36 cellular contexts compared by ENCODE assay signal in genomic region chr7:108440613-108441012, GRCh38. TPM values are rescaled to one million over a fixed set of nuclear protein-coding genes. Genes with fewer than 3 reads are reported as not detected.
"Had no signal": no experiment of that assay in that cellular context is flagged by ENCODE, and none has a peak within 500 bp of the region (broad histone marks: within the 10 kb centered on the region; RNA-seq: fewer than 3 reads in every experiment).

No MANE protein-coding gene starts in this region.

- H3K9me3 Mint-ChIP-seq: activated CD4-positive, alpha-beta memory T cell treated with anti-CD3 and anti-CD28 coated beads for 36 hours; activated naive CD4-positive, alpha-beta T cell treated with anti-CD3 and anti-CD28 coated beads, Interleukin-2, amount 10 ng/mL, durations not matched to agents 7 days and 5 days; activated naive CD8-positive, alpha-beta T cell treated with anti-CD3 and anti-CD28 coated beads, Interleukin-2, amount 10 ng/mL, durations not matched to agents 7 days and 5 days had no signal

- H3K27ac Mint-ChIP-seq: activated B cell treated with CpG ODN at 0.5 μM for 24 hours; activated CD4-positive, alpha-beta memory T cell treated with anti-CD3 and anti-CD28 coated beads for 36 hours; activated naive CD4-positive, alpha-beta T cell treated with anti-CD3 and anti-CD28 coated beads, Interleukin-2, amount 10 ng/mL, durations not matched to agents 7 days and 5 days; activated naive CD8-positive, alpha-beta T cell treated with anti-CD3 and anti-CD28 coated beads, Interleukin-2, amount 10 ng/mL, durations not matched to agents 7 days and 5 days had no signal

- H3K4me3 Mint-ChIP-seq: activated B cell treated with CpG ODN at 0.5 μM for 24 hours; activated CD4-positive, alpha-beta memory T cell treated with anti-CD3 and anti-CD28 coated beads for 36 hours; activated naive CD4-positive, alpha-beta T cell treated with anti-CD3 and anti-CD28 coated beads, Interleukin-2, amount 10 ng/mL, durations not matched to agents 7 days and 5 days; activated naive CD8-positive, alpha-beta T cell treated with anti-CD3 and anti-CD28 coated beads, Interleukin-2, amount 10 ng/mL, durations not matched to agents 7 days and 5 days had no signal

- ATAC-seq: Panc1 had no signal

- H3K4me1 ChIP-seq: ascending aorta, SJSA1 had no signal

- H3K27me3 Mint-ChIP-seq: activated naive CD4-positive, alpha-beta T cell treated with anti-CD3 and anti-CD28 coated beads, Interleukin-2, amount 10 ng/mL, durations not matched to agents 7 days and 5 days; activated naive CD8-positive, alpha-beta T cell treated with anti-CD3 and anti-CD28 coated beads, Interleukin-2, amount 10 ng/mL, durations not matched to agents 7 days and 5 days had no signal

- H3K4me1 Mint-ChIP-seq: activated B cell treated with CpG ODN at 0.5 μM for 24 hours; activated naive CD4-positive, alpha-beta T cell treated with anti-CD3 and anti-CD28 coated beads, Interleukin-2, amount 10 ng/mL, durations not matched to agents 7 days and 5 days had no signal

- H3K36me3 ChIP-seq: ascending aorta, SJSA1 had no signal

- FAIRE-seq: bronchial epithelial cell had no signal

- H3K9me3 ChIP-seq: ascending aorta, SJSA1 had no signal

- H3K27me3 ChIP-seq: ascending aorta had no signal

- H3K4me3 ChIP-seq: ascending aorta, SJSA1 had no signal

- H3K27ac ChIP-seq: ascending aorta, SJSA1, VCaP had no signal

- H3K36me3 Mint-ChIP-seq: activated CD4-positive, alpha-beta memory T cell treated with anti-CD3 and anti-CD28 coated beads for 36 hours; activated naive CD4-positive, alpha-beta T cell treated with anti-CD3 and anti-CD28 coated beads, Interleukin-2, amount 10 ng/mL, durations not matched to agents 7 days and 5 days; activated naive CD8-positive, alpha-beta T cell treated with anti-CD3 and anti-CD28 coated beads, Interleukin-2, amount 10 ng/mL, durations not matched to agents 7 days and 5 days had no signal

- DNase-seq: activated B cell treated with CpG ODN at 0.5 μM for 24 hours; activated CD4-positive, alpha-beta memory T cell treated with anti-CD3 and anti-CD28 coated beads for 36 hours; activated CD4-positive, alpha-beta T cell treated with anti-CD3 and anti-CD28 coated beads for 4 hours; activated CD4-positive, alpha-beta T cell treated with anti-CD3 and anti-CD28 coated beads, Interleukin-2, amount 50 U/mL, for 1 hour; activated CD4-positive, CD25-positive, alpha-beta regulatory T cell treated with anti-CD3 and anti-CD28 coated beads, Interleukin-2, amount 50 U/mL, for 72 hours; activated CD8-positive, alpha-beta memory T cell treated with anti-CD3 and anti-CD28 coated beads, Interleukin-2, amount 50 U/mL, for 4 hours; activated effector memory CD4-positive, alpha-beta T cell treated with Interleukin-2 at 50 U/mL for 16 hours; activated naive CD4-positive, alpha-beta T cell treated with anti-CD3 and anti-CD28 coated beads, Interleukin-2, amount 10 ng/mL, durations not matched to agents 7 days and 5 days; activated naive CD8-positive, alpha-beta T cell treated with anti-CD3 and anti-CD28 coated beads, Interleukin-2, amount 10 ng/mL, durations not matched to agents 7 days and 5 days; activated T-cell treated with anti-CD3 and anti-CD28 coated beads, Interleukin-2, amount 50 U/mL, for 48 hours; amygdala; caudate nucleus; cerebellar nuclear complex; Kasumi-1; MM.1S; MV-4-11; NCI-H1092; NCI-H1436 treated with DMSO at 0.1 percent for 48 hours; NCI-H1694 treated with DMSO at 0.1 percent for 48 hours; NCI-H2029; NCI-H2171 treated with DMSO at 0.1 percent for 48 hours; NCI-H2227 treated with DMSO at 0.1 percent for 48 hours; NCI-H446; NCI-H510A treated with DMSO at 0.1 percent for 48 hours; NCI-H526 treated with DMSO at 0.1 percent for 48 hours; NCI-H774; SHP77; SW 1271; T-helper 1 cell; T-helper 2 cell; T-helper 9 cell had no signal

RNA-seq across cellular contexts. Expression of gene NRCAM, which starts 15.6 kb away (rescaled TPM):
- total RNA-seq: SJSA1 had no signal
